Comparison of ENCODE assay signal across 8 cellular contexts in genomic region chr2:13056259-13056843, GRCh38.
DNase-seq lines count a peak whose midpoint lies in the region; ATAC-seq and TF ChIP-seq lines count a peak whose summit lies in the region.

No MANE protein-coding gene starts in this region.

- H3K27ac ChIP-seq in adrenal gland (no peak overlapping the region), lower lobe of right lung (no peak overlapping the region)

- H3K4me3 ChIP-seq in adrenal gland (no peak overlapping the region), lower lobe of right lung (no peak overlapping the region)

- H3K9me3 Mint-ChIP-seq in activated T-cell treated with anti-CD3 and anti-CD28 coated beads, Interleukin-2, amount 50 U/mL, for 4 hours = no peaks in the 10 kb centered on the region

- H3K36me3 ChIP-seq in adrenal gland (replicated peaks in 1 of 2) (no peaks in the 10 kb centered on the region), lower lobe of right lung (no peaks in the 10 kb centered on the region)

- no peak for ATAC-seq in lower lobe of right lung
- ATAC-seq in activated T-cell treated with anti-CD3 and anti-CD28 coated beads, Interleukin-2, amount 50 U/mL, for 4 hours = no peak

- H3K4me1 Mint-ChIP-seq in activated T-cell treated with anti-CD3 and anti-CD28 coated beads, Interleukin-2, amount 50 U/mL, for 4 hours (ENCODE audit: low read depth) = no peaks in the 10 kb centered on the region

- no peak overlapping the region for H3K4me3 Mint-ChIP-seq in activated T-cell treated with anti-CD3 and anti-CD28 coated beads, Interleukin-2, amount 50 U/mL, for 4 hours

- TF ChIP-seq POLR2A in adrenal gland (IDR thresholded peaks at IDR 0.05) = no peak

- H3K9me3 ChIP-seq in adrenal gland (replicated peaks in 1 of 3) = no peaks in the 10 kb centered on the region
- H3K9me3 ChIP-seq in lower lobe of right lung = no peaks in the 10 kb centered on the region

- no peaks in the 10 kb centered on the region for H3K4me1 ChIP-seq in adrenal gland (replicated peaks in 1 of 2)
- no peaks in the 10 kb centered on the region for H3K4me1 ChIP-seq in lower lobe of right lung

- DNase-seq in COR-L47 (lab: John Stamatoyannopoulos, UW) (peak; percentile 31), adrenal gland (no peak), lower lobe of right lung (no peak), T1000 (lab: John Stamatoyannopoulos, UW) (no peak), GF-D8 (lab: John Stamatoyannopoulos, UW) (no peak), HEK293T (ENCODE audit: extremely low spot score) (no peak)
- DNase-seq in activated T-cell treated with anti-CD3 and anti-CD28 coated beads, Interleukin-2, amount 50 U/mL, for 4 hours = no peak

- 35 to 45% (median 42%) methylated on average over 3 of the region's 3 CpGs for WGBS in adrenal gland, 4 donors

- H3K36me3 Mint-ChIP-seq in activated T-cell treated with anti-CD3 and anti-CD28 coated beads, Interleukin-2, amount 50 U/mL, for 4 hours (ENCODE audit: insufficient read depth) = no peaks in the 10 kb centered on the region

- POLR2A ChIA-PET in HEK293T (lab: Yijun Ruan, JAX) = no interaction called here

- H3K27me3 ChIP-seq in adrenal gland = no peaks in the 10 kb centered on the region
- H3K27me3 ChIP-seq in lower lobe of right lung (ENCODE audit: low read depth) = no peaks in the 10 kb centered on the region

- CTCF ChIA-PET in HEK293T (lab: Yijun Ruan, JAX) = interaction anchor here (0.6 kb wide), 1 partner anchor 140 kb away, joined by 3 read pairs; no protein-coding TSS in a partner anchor

- H3K27me3 Mint-ChIP-seq in activated T-cell treated with anti-CD3 and anti-CD28 coated beads, Interleukin-2, amount 50 U/mL, for 4 hours (ENCODE audit: low read depth) = peaks cover 12% of the 10 kb centered on the region

- peak; percentile 54 for TF ChIP-seq CTCF in LNCAP (IDR thresholded peaks at IDR 0.05)
- TF ChIP-seq CTCF in adrenal gland (IDR thresholded peaks at IDR 0.05) = peak in 5 of 6 experiments; percentile 24 to 56 (median 32)
- TF ChIP-seq CTCF in lower lobe of right lung (IDR thresholded peaks at IDR 0.05) = peak; percentile 53

- intact Hi-C loops in adrenal gland (cut with DNase I) = no loop called here
- intact Hi-C loops in lower lobe of right lung (cut with DNase I) = no loop called here

TF ChIP-seq in HEK293T, 16 proteins besides CTCF, POLR2A, EP300 and RAD21:
- no peak for TF ChIP-seq LEF1 (IDR thresholded peaks at IDR 0.05; ENCODE audit: borderline replicate concordance)
- TF ChIP-seq TARDBP (IDR thresholded peaks at IDR 0.05) = no peak
- TF ChIP-seq SP1 (IDR thresholded peaks at IDR 0.05) = no peak
- TF ChIP-seq FOXK2 (IDR thresholded peaks at IDR 0.05) = no peak
- no peak for TF ChIP-seq SUZ12 (IDR thresholded peaks at IDR 0.05)
- no peak for TF ChIP-seq NFRKB (IDR thresholded peaks at IDR 0.05)
- no peak for TF ChIP-seq BHLHE40 (IDR thresholded peaks at IDR 0.05; ENCODE audit: borderline replicate concordance)
